Comparison of ENCODE assay signal across 10 cellular contexts in the genomic region with DNA sequence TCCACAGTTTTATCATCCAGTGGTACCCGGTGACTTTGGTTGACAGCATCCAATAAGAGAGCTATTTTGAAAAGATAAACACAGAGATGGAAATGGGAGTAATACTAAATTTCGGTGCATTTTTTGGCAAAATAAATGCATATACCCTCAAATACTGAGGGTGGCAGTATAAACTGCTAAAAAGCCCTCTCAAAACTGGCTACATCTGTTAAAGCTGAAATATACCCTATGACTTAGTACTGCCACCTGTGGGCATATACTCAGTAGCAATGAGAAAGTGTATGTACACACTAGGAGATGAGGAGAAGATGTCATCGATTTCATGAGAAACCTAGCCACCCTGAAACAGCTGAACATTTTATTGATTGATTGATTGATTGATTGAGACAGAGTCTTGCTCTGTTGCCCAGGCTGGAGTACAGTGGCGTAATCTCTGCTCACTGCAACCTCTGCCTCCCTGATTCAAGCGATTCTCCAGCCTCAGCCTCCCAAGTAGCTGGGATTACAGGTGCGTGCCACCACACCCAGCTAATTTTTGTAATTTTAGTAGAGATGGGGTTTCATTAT. TPM values are rescaled to one million over a fixed set of nuclear protein-coding genes. Genes with fewer than 3 reads are reported as not detected.
DNase-seq lines count a peak whose midpoint lies in the region; ATAC-seq and TF ChIP-seq lines count a peak whose summit lies in the region.
"Had no signal": no experiment of that assay in that cellular context is flagged by ENCODE, and none has a peak within 500 bp of the region (broad histone marks: within the 10 kb centered on the region; RNA-seq: fewer than 3 reads in every experiment).

No MANE protein-coding gene starts in this region.

- intact Hi-C loops in Right ventricle myocardium inferior (cut with DNase I), result no loop called here
- intact Hi-C loops in cardiac septum (cut with DNase I), result no loop called here

- H3K36me3 ChIP-seq in SK-N-SH (replicated peaks in 1 of 2; ENCODE audit: control insufficient read depth in 1 of 2, insufficient read depth in 2 of 2, low read length in 1 of 2), result no peaks in the 10 kb centered on the region
- H3K36me3 ChIP-seq in gastroesophageal sphincter, result no peaks in the 10 kb centered on the region

- no peaks in the 10 kb centered on the region for H3K27me3 Mint-ChIP-seq in stimulated activated naive CD8-positive, alpha-beta T cell treated with anti-CD3 and anti-CD28 coated beads, Interleukin-15, amount 100 ng/mL, for 72 hours

- no peaks in the 10 kb centered on the region for H4K20me1 ChIP-seq in SK-N-SH (ENCODE audit: insufficient read depth)

- H3K4me1 Mint-ChIP-seq in stimulated activated naive CD8-positive, alpha-beta T cell treated with anti-CD3 and anti-CD28 coated beads, Interleukin-15, amount 100 ng/mL, for 72 hours, result no peaks in the 10 kb centered on the region

- WGBS in SK-N-SH (ENCODE audit: low lambda C conversion rate), result 43% methylated on average over 4 of the region's 6 CpGs
- WGBS in gastroesophageal sphincter (ENCODE audit: low coverage in 1 of 2), 2 donors, result 54 to 57% methylated on average over 3 to 4 of the region's 6 CpGs

- no peaks in the 10 kb centered on the region for H3F3A ChIP-seq in SK-N-SH (replicated peaks; ENCODE audit: insufficient read depth)

- H3K4me3 ChIP-seq in SK-N-SH (ENCODE audit: low read depth in 2 of 2, low read length in 1 of 2), result no peak overlapping the region
- no peak overlapping the region for H3K4me3 ChIP-seq in gastroesophageal sphincter

- CTCF ChIA-PET in SK-N-SH (lab: Yijun Ruan, JAX), result interaction anchor here (0.8 to 2.0 kb wide), 17 partner anchors 9 to 397 kb away, joined by 3 to 10 read pairs (median 5); a partner anchor contains a TSS

- H3K79me2 ChIP-seq in SK-N-SH (ENCODE audit: insufficient read depth), result no peaks in the 10 kb centered on the region

- H3K27ac Mint-ChIP-seq in stimulated activated naive CD8-positive, alpha-beta T cell treated with anti-CD3 and anti-CD28 coated beads, Interleukin-15, amount 100 ng/mL, for 72 hours, result no peak overlapping the region

- H2AFZ ChIP-seq in SK-N-SH (ENCODE audit: low read depth), result 0 out of 2 replicates have a peak overlapping the region, but pooled peaks have one; percentile 60

- H3K9me3 Mint-ChIP-seq in stimulated activated naive CD8-positive, alpha-beta T cell treated with anti-CD3 and anti-CD28 coated beads, Interleukin-15, amount 100 ng/mL, for 72 hours, result no peaks in the 10 kb centered on the region

- H3K9me3 ChIP-seq in SK-N-SH (no peaks in the 10 kb centered on the region), gastroesophageal sphincter (no peaks in the 10 kb centered on the region)

- DNase-seq in Right ventricle myocardium inferior (ENCODE audit: missing footprints), result no peak
- DNase-seq in cardiac septum (ENCODE audit: low spot score), result no peak
- peak; percentile 59 for DNase-seq in SK-N-SH
- peak; percentile 56 for DNase-seq in fibroblast of the conjunctiva (ENCODE audit: low read depth)
- no peak for DNase-seq in stimulated activated naive CD8-positive, alpha-beta T cell treated with anti-CD3 and anti-CD28 coated beads, Interleukin-15, amount 100 ng/mL, for 72 hours

- ATAC-seq in Right ventricle myocardium inferior, result peak; percentile 50
- ATAC-seq in HG03521 (IDR thresholded peaks at IDR 0.05; ENCODE audit: unreplicated experiment), result peak; percentile 58
- ATAC-seq in stimulated activated naive CD8-positive, alpha-beta T cell treated with anti-CD3 and anti-CD28 coated beads, Interleukin-15, amount 100 ng/mL, for 72 hours, result peak; percentile 97
- ATAC-seq in GM21723 (IDR thresholded peaks at IDR 0.05; ENCODE audit: unreplicated experiment), result no peak
- ATAC-seq in gastroesophageal sphincter, result no peak

- H3K4me3 Mint-ChIP-seq in stimulated activated naive CD8-positive, alpha-beta T cell treated with anti-CD3 and anti-CD28 coated beads, Interleukin-15, amount 100 ng/mL, for 72 hours, result no peak overlapping the region

- TF ChIP-seq EP300 in SK-N-SH (IDR thresholded peaks at IDR 0.05; ENCODE audit: borderline replicate concordance in 1 of 2, low read depth in 1 of 2, low read length in 1 of 2), result no peak
- TF ChIP-seq EP300 in gastroesophageal sphincter (IDR thresholded peaks at IDR 0.05), result no peak

- H3K4me1 ChIP-seq in SK-N-SH (ENCODE audit: control insufficient read depth in 1 of 2, insufficient read depth in 2 of 2, low read depth in 1 of 2, low read length in 1 of 2) (no peaks in the 10 kb centered on the region), gastroesophageal sphincter (peaks cover 0 to 8% (median 0%) of the 10 kb centered on the region in 3 donors)

- H3K4me2 ChIP-seq in SK-N-SH, result peak overlapping the region; percentile 6; the same call in 1 of the 2 replicates

- TF ChIP-seq CTCF in SK-N-SH (IDR thresholded peaks at IDR 0.05) (peak; percentile 63), gastroesophageal sphincter (IDR thresholded peaks at IDR 0.05) (peak in 2 of 4 experiments; percentile 7 to 17)

- no peak for TF ChIP-seq POLR2A in gastroesophageal sphincter (IDR thresholded peaks at IDR 0.05)

- H3K9ac ChIP-seq in SK-N-SH, result no peak overlapping the region

- POLR2A ChIA-PET in SK-N-SH (lab: Yijun Ruan, JAX), result no interaction called here

- H3K9me2 ChIP-seq in SK-N-SH, result no peaks in the 10 kb centered on the region

- H3K27me3 ChIP-seq in SK-N-SH (ENCODE audit: insufficient read depth), result no peaks in the 10 kb centered on the region
- H3K27me3 ChIP-seq in gastroesophageal sphincter, result peaks cover 5% of the 10 kb centered on the region

- H3K27ac ChIP-seq in SK-N-SH (ENCODE audit: low read depth in 2 of 2, low read length in 1 of 2) (no peak overlapping the region), gastroesophageal sphincter (no peak overlapping the region)

- TF ChIP-seq RAD21 in SK-N-SH (IDR thresholded peaks at IDR 0.05; ENCODE audit: low read length), result peak; percentile 59

TF ChIP-seq in SK-N-SH, 30 proteins besides CTCF, POLR2A, EP300 and RAD21:
- TF ChIP-seq GABPA (IDR thresholded peaks at IDR 0.05; ENCODE audit: low read depth) (no peak), SMC3 (IDR thresholded peaks at IDR 0.05; ENCODE audit: low read depth, low read length) (0 out of 2 replicates have a peak, but pooled peaks have one; percentile 20)

RNA-seq across cellular contexts. Expression of a gene that starts 12.2 kb away (rescaled TPM):
- total RNA-seq in Right ventricle myocardium inferior, result 10.0 TPM
- 12.4 TPM for total RNA-seq in cardiac septum
- 33.7 and 44.5 TPM in 2 replicates for polyA plus RNA-seq in SK-N-SH (2012; rRNA removed)
- polyA plus RNA-seq in SK-N-SH (2012; cell fraction: cytosol; rRNA removed), result 49.8 and 57.9 TPM in 2 replicates
- 8.0 and 16.6 TPM in 2 replicates for polyA plus RNA-seq in SK-N-SH (2012; cell fraction: nucleus; rRNA removed)
- total RNA-seq in gastroesophageal sphincter, result 10 to 100 TPM; 12.5 to 20.4 (median 17.8) TPM

RNA-seq across cellular contexts. Expression of a gene that starts 29.7 kb away (rescaled TPM):
- total RNA-seq in Right ventricle myocardium inferior (11.3 TPM), cardiac septum (21.2 TPM), gastroesophageal sphincter (10 to 100 TPM; 13.7 to 21.3 (median 17.2) TPM)
- 9.2 and 11.2 TPM in 2 replicates for polyA plus RNA-seq in SK-N-SH (2012; rRNA removed)
- polyA plus RNA-seq in SK-N-SH (2012; cell fraction: cytosol; rRNA removed), result 14.6 and 22.8 TPM in 2 replicates
- polyA plus RNA-seq in SK-N-SH (2012; cell fraction: nucleus; rRNA removed), result 3.8 and 6.4 TPM in 2 replicates

RNA-seq across cellular contexts. Expression of a gene that starts 29.8 kb away (rescaled TPM):
- total RNA-seq in Right ventricle myocardium inferior, result 4.0 TPM
- total RNA-seq in cardiac septum, result 7.7 TPM
- 3.1 and 3.7 TPM in 2 replicates for polyA plus RNA-seq in SK-N-SH (2012; rRNA removed)
- polyA plus RNA-seq in SK-N-SH (2012; cell fraction: cytosol; rRNA removed), result 2.8 and 3.6 TPM in 2 replicates
- polyA plus RNA-seq in SK-N-SH (2012; cell fraction: nucleus; rRNA removed), result 10.8 and 11.8 TPM in 2 replicates
- 1 to 10 TPM; 2.0 to 6.7 (median 6.3) TPM for total RNA-seq in gastroesophageal sphincter

RNA-seq across cellular contexts. Expression of a gene that starts 33.5 kb away (rescaled TPM):
- not detected for total RNA-seq in Right ventricle myocardium inferior
- total RNA-seq in cardiac septum, result not detected
- polyA plus RNA-seq in SK-N-SH (2012; rRNA removed), result not detected in 2 replicates
- not detected in 2 replicates for polyA plus RNA-seq in SK-N-SH (2012; cell fraction: cytosol; rRNA removed)
- polyA plus RNA-seq in SK-N-SH (2012; cell fraction: nucleus; rRNA removed), result not detected in 2 replicates
- total RNA-seq in gastroesophageal sphincter, result not detected
- total RNA-seq: frontal cortex, urinary bladder had no signal
- polyA plus RNA-seq: urinary bladder had no signal

Comparison
In these comparisons a context has a peak if more than half of its experiments do, and no peak if none do; other contexts are left out.
1. ATAC-seq: peak in Right ventricle myocardium inferior (single experiment), HG03521 (single experiment) and stimulated activated naive CD8-positive, alpha-beta T cell treated with anti-CD3 and anti-CD28 coated beads, Interleukin-15, amount 100 ng/mL, for 72 hours (single experiment); none in GM21723 (single experiment) and gastroesophageal sphincter (single experiment).
2. DNase-seq: peak in SK-N-SH (single experiment) and fibroblast of the conjunctiva (single experiment); none in Right ventricle myocardium inferior (single experiment), cardiac septum (single experiment) and stimulated activated naive CD8-positive, alpha-beta T cell treated with anti-CD3 and anti-CD28 coated beads, Interleukin-15, amount 100 ng/mL, for 72 hours (0 of 2).